Comparison of ENCODE assay signal across 1 cellular context in the genomic region with DNA sequence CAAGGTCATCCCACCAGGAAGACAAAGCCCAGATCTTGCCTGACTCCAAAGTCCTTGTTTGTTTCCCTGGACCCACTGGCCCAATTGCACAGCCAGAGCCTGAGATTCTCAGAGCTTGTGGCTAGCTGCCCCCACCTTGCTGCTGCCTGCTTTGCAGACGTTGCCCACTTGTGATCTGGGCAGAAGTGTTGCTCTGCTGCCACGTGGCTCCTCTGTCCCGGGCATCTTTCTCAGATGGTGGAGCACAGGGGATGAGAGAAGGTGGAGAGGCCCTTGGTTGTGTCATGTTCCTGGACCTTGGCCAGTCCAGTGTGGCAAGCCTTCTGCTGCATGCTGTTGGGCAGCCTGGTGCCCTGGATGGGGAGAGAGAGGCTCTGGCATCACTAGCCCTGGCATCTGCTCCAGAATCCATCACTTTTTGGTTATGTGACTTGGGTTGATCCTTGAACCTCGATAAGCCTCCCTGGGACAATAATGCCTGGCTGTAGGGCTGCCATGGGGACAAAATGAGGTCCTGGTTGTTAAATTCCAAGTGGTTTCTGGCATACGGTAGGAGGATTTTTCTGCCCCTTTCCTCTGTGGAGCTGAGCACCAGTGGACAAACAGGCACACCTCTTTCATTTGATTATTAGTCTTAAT.
TF ChIP-seq lines count a peak whose summit lies in the region.

No MANE protein-coding gene starts in this region.

TF ChIP-seq in HepG2, 621 proteins besides CTCF, POLR2A, EP300 and RAD21 (continued from another document and continues in another):
- TF ChIP-seq, protein P1, sequence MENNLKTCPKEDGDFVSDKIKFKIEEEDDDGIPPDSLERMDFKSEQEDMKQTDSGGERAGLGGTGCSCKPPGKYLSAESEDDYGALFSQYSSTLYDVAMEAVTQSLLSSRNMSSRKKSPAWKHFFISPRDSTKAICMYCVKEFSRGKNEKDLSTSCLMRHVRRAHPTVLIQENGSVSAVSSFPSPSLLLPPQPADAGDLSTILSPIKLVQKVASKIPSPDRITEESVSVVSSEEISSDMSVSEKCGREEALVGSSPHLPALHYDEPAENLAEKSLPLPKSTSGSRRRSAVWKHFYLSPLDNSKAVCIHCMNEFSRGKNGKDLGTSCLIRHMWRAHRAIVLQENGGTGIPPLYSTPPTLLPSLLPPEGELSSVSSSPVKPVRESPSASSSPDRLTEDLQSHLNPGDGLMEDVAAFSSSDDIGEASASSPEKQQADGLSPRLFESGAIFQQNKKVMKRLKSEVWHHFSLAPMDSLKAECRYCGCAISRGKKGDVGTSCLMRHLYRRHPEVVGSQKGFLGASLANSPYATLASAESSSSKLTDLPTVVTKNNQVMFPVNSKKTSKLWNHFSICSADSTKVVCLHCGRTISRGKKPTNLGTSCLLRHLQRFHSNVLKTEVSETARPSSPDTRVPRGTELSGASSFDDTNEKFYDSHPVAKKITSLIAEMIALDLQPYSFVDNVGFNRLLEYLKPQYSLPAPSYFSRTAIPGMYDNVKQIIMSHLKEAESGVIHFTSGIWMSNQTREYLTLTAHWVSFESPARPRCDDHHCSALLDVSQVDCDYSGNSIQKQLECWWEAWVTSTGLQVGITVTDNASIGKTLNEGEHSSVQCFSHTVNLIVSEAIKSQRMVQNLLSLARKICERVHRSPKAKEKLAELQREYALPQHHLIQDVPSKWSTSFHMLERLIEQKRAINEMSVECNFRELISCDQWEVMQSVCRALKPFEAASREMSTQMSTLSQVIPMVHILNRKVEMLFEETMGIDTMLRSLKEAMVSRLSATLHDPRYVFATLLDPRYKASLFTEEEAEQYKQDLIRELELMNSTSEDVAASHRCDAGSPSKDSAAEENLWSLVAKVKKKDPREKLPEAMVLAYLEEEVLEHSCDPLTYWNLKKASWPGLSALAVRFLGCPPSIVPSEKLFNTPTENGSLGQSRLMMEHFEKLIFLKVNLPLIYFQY (CRISPR knock-in tag; IDR thresholded peaks at IDR 0.05; ENCODE audit: borderline replicate concordance): peak; percentile 80; the same call in 1 of the 2 replicates
- TF ChIP-seq MXD4 (CRISPR knock-in tag; IDR thresholded peaks at IDR 0.05) (no peak), JARID2 (CRISPR knock-in tag; IDR thresholded peaks at IDR 0.05; ENCODE audit: insufficient replicate concordance) (no peak), ZNF720 (CRISPR knock-in tag; IDR thresholded peaks at IDR 0.05) (no peak), ZNF232 (CRISPR knock-in tag; IDR thresholded peaks at IDR 0.05; ENCODE audit: borderline replicate concordance) (peak; percentile 76; the same call in 1 of the 2 replicates), NFE2L1 (CRISPR knock-in tag; IDR thresholded peaks at IDR 0.05; ENCODE audit: borderline replicate concordance) (no peak), ZEB1 (IDR thresholded peaks at IDR 0.05; ENCODE audit: insufficient replicate concordance, low read depth) (no peak), MED13 (CRISPR knock-in tag; IDR thresholded peaks at IDR 0.05) (no peak), EHMT2 (IDR thresholded peaks at IDR 0.05; ENCODE audit: borderline replicate concordance, low read depth, low read length) (no peak), ZNF776 (CRISPR knock-in tag; IDR thresholded peaks at IDR 0.05) (no peak), SPEN (CRISPR knock-in tag; IDR thresholded peaks at IDR 0.05; ENCODE audit: low read depth) (peak; percentile 34; the same call in 1 of the 2 replicates), MATR3 (CRISPR knock-in tag; IDR thresholded peaks at IDR 0.05) (no peak), ZNF761 (CRISPR knock-in tag; conservative IDR thresholded peaks at IDR 0.05) (no peak), EZH2 (conservative IDR thresholded peaks at IDR 0.05; ENCODE audit: low read depth, low read length) (no peak), REPIN1 (CRISPR knock-in tag; IDR thresholded peaks at IDR 0.05; ENCODE audit: borderline replicate concordance, low read depth) (no peak), CBX1 (IDR thresholded peaks at IDR 0.05; ENCODE audit: low read depth) (no peak), KDM6A (CRISPR knock-in tag; IDR thresholded peaks at IDR 0.05; ENCODE audit: low read depth) (peak; percentile 49; the same call in 1 of the 2 replicates), STAT5B (CRISPR knock-in tag; IDR thresholded peaks at IDR 0.05) (no peak), ZMAT3 (CRISPR knock-in tag; conservative IDR thresholded peaks at IDR 0.05) (no peak), ZNF556 (CRISPR knock-in tag; IDR thresholded peaks at IDR 0.05; ENCODE audit: borderline replicate concordance) (no peak), FOXA1 (IDR thresholded peaks at IDR 0.05) (no peak), FOXA1 (CRISPR knock-in tag; IDR thresholded peaks at IDR 0.05) (peak; percentile 70), ZNF572 (CRISPR knock-in tag; IDR thresholded peaks at IDR 0.05) (no peak), ZBTB38 (CRISPR knock-in tag; IDR thresholded peaks at IDR 0.05) (peak; percentile 42; the same call in 1 of the 2 replicates), HOXA9 (CRISPR knock-in tag; IDR thresholded peaks at IDR 0.05; ENCODE audit: borderline replicate concordance) (no peak), ARNTL (CRISPR knock-in tag; IDR thresholded peaks at IDR 0.05) (peak; percentile 31; the same call in 1 of the 2 replicates), SP5 (CRISPR knock-in tag; IDR thresholded peaks at IDR 0.05; ENCODE audit: borderline replicate concordance, low read depth) (no peak; the same call in 1 of the 2 replicates), ZNF282 (IDR thresholded peaks at IDR 0.05; ENCODE audit: partially characterized antibody) (no peak), SALL1 (CRISPR knock-in tag; IDR thresholded peaks at IDR 0.05) (peak; percentile 80), SSRP1 (CRISPR knock-in tag; IDR thresholded peaks at IDR 0.05) (peak; percentile 48; the same call in 1 of the 2 replicates), ZNF20 (CRISPR knock-in tag; IDR thresholded peaks at IDR 0.05) (no peak), RCOR2 (CRISPR knock-in tag; IDR thresholded peaks at IDR 0.05) (peak; percentile 66), YEATS4 (CRISPR knock-in tag; IDR thresholded peaks at IDR 0.05; ENCODE audit: borderline replicate concordance) (peak; percentile 56; the same call in 1 of the 2 replicates), ZNF569 (CRISPR knock-in tag; IDR thresholded peaks at IDR 0.05; ENCODE audit: borderline replicate concordance) (no peak), KAT2B (IDR thresholded peaks at IDR 0.05; ENCODE audit: borderline replicate concordance, low read depth, low read length) (no peak)
- TF ChIP-seq, protein P2, sequence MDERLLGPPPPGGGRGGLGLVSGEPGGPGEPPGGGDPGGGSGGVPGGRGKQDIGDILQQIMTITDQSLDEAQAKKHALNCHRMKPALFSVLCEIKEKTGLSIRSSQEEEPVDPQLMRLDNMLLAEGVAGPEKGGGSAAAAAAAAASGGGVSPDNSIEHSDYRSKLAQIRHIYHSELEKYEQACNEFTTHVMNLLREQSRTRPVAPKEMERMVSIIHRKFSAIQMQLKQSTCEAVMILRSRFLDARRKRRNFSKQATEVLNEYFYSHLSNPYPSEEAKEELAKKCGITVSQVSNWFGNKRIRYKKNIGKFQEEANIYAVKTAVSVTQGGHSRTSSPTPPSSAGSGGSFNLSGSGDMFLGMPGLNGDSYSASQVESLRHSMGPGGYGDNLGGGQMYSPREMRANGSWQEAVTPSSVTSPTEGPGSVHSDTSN (CRISPR knock-in tag; IDR thresholded peaks at IDR 0.05): no peak
- TF ChIP-seq, protein P3, sequence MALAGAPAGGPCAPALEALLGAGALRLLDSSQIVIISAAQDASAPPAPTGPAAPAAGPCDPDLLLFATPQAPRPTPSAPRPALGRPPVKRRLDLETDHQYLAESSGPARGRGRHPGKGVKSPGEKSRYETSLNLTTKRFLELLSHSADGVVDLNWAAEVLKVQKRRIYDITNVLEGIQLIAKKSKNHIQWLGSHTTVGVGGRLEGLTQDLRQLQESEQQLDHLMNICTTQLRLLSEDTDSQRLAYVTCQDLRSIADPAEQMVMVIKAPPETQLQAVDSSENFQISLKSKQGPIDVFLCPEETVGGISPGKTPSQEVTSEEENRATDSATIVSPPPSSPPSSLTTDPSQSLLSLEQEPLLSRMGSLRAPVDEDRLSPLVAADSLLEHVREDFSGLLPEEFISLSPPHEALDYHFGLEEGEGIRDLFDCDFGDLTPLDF (CRISPR knock-in tag; IDR thresholded peaks at IDR 0.05): no peak
- TF ChIP-seq, protein P4, sequence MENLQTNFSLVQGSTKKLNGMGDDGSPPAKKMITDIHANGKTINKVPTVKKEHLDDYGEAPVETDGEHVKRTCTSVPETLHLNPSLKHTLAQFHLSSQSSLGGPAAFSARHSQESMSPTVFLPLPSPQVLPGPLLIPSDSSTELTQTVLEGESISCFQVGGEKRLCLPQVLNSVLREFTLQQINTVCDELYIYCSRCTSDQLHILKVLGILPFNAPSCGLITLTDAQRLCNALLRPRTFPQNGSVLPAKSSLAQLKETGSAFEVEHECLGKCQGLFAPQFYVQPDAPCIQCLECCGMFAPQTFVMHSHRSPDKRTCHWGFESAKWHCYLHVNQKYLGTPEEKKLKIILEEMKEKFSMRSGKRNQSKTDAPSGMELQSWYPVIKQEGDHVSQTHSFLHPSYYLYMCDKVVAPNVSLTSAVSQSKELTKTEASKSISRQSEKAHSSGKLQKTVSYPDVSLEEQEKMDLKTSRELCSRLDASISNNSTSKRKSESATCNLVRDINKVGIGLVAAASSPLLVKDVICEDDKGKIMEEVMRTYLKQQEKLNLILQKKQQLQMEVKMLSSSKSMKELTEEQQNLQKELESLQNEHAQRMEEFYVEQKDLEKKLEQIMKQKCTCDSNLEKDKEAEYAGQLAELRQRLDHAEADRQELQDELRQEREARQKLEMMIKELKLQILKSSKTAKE (CRISPR knock-in tag; IDR thresholded peaks at IDR 0.05; ENCODE audit: borderline replicate concordance): no peak
- TF ChIP-seq, protein P5, sequence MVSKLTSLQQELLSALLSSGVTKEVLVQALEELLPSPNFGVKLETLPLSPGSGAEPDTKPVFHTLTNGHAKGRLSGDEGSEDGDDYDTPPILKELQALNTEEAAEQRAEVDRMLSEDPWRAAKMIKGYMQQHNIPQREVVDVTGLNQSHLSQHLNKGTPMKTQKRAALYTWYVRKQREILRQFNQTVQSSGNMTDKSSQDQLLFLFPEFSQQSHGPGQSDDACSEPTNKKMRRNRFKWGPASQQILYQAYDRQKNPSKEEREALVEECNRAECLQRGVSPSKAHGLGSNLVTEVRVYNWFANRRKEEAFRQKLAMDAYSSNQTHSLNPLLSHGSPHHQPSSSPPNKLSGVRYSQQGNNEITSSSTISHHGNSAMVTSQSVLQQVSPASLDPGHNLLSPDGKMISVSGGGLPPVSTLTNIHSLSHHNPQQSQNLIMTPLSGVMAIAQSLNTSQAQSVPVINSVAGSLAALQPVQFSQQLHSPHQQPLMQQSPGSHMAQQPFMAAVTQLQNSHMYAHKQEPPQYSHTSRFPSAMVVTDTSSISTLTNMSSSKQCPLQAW (CRISPR knock-in tag; IDR thresholded peaks at IDR 0.05): no peak
- TF ChIP-seq, protein P6, sequence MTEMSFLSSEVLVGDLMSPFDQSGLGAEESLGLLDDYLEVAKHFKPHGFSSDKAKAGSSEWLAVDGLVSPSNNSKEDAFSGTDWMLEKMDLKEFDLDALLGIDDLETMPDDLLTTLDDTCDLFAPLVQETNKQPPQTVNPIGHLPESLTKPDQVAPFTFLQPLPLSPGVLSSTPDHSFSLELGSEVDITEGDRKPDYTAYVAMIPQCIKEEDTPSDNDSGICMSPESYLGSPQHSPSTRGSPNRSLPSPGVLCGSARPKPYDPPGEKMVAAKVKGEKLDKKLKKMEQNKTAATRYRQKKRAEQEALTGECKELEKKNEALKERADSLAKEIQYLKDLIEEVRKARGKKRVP (CRISPR knock-in tag; IDR thresholded peaks at IDR 0.05): no peak
- TF ChIP-seq, protein P7, sequence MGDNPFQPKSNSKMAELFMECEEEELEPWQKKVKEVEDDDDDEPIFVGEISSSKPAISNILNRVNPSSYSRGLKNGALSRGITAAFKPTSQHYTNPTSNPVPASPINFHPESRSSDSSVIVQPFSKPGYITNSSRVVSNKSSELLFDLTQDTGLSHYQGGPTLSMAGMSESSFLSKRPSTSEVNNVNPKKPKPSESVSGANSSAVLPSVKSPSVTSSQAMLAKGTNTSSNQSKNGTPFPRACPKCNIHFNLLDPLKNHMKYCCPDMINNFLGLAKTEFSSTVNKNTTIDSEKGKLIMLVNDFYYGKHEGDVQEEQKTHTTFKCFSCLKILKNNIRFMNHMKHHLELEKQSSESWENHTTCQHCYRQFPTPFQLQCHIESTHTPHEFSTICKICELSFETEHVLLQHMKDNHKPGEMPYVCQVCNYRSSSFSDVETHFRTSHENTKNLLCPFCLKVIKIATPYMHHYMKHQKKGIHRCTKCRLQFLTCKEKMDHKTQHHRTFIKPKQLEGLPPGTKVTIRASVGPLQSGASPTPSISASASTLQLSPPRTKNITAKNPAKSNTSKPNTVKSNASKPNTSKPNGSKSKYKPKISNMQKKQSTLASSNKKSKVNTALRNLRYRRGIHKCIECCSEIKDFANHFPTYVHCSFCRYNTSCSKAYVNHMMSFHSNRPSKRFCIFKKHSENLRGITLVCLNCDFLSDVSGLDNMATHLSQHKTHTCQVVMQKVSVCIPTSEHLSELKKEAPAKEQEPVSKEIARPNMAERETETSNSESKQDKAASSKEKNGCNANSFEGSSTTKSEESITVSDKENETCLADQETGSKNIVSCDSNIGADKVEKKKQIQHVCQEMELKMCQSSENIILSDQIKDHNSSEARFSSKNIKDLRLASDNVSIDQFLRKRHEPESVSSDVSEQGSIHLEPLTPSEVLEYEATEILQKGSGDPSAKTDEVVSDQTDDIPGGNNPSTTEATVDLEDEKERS (CRISPR knock-in tag; IDR thresholded peaks at IDR 0.05): no peak; the same call in 1 of the 2 replicates
- TF ChIP-seq, protein P8, sequence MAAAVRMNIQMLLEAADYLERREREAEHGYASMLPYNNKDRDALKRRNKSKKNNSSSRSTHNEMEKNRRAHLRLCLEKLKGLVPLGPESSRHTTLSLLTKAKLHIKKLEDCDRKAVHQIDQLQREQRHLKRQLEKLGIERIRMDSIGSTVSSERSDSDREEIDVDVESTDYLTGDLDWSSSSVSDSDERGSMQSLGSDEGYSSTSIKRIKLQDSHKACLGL (CRISPR knock-in tag; IDR thresholded peaks at IDR 0.05): no peak
- TF ChIP-seq, protein P9, sequence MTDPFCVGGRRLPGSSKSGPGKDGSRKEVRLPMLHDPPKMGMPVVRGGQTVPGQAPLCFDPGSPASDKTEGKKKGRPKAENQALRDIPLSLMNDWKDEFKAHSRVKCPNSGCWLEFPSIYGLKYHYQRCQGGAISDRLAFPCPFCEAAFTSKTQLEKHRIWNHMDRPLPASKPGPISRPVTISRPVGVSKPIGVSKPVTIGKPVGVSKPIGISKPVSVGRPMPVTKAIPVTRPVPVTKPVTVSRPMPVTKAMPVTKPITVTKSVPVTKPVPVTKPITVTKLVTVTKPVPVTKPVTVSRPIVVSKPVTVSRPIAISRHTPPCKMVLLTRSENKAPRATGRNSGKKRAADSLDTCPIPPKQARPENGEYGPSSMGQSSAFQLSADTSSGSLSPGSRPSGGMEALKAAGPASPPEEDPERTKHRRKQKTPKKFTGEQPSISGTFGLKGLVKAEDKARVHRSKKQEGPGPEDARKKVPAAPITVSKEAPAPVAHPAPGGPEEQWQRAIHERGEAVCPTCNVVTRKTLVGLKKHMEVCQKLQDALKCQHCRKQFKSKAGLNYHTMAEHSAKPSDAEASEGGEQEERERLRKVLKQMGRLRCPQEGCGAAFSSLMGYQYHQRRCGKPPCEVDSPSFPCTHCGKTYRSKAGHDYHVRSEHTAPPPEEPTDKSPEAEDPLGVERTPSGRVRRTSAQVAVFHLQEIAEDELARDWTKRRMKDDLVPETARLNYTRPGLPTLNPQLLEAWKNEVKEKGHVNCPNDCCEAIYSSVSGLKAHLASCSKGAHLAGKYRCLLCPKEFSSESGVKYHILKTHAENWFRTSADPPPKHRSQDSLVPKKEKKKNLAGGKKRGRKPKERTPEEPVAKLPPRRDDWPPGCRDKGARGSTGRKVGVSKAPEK (CRISPR knock-in tag; IDR thresholded peaks at IDR 0.05; ENCODE audit: borderline replicate concordance): no peak
